Comparison of ENCODE assay signal across 19 cellular contexts in genomic region chr5:162078805-162079204, GRCh38. TPM values are rescaled to one million over a fixed set of nuclear protein-coding genes. Genes with fewer than 3 reads are reported as not detected.
DNase-seq lines count a peak whose midpoint lies in the region; ATAC-seq, FAIRE-seq and TF ChIP-seq lines count a peak whose summit lies in the region.
"Had no signal": no experiment of that assay in that cellular context is flagged by ENCODE, and none has a peak within 500 bp of the region (broad histone marks: within the 10 kb centered on the region; RNA-seq: fewer than 3 reads in every experiment).

No MANE protein-coding gene starts in this region.

- intact Hi-C loops in natural killer cell (cut with micrococcal nuclease): no loop called here

- CTCF ChIA-PET in WTC11 (lab: Charles Lee): no interaction called here

- POLR2A ChIA-PET in WTC11 (lab: Charles Lee): no interaction called here

- FAIRE-seq in A204.1 (lab: Jason Lieb, UNC) (peak; percentile 91), frontal cortex (lab: Jason Lieb, UNC) (peak; percentile 65)
- FAIRE-seq: GM12878, GM12892, GM18507 had no signal

- H3K27me3 Mint-ChIP-seq in WTC11 (ENCODE audit: low read depth): no peaks in the 10 kb centered on the region
- no peaks in the 10 kb centered on the region for H3K27me3 Mint-ChIP-seq in natural killer cell (ENCODE audit: low read depth in 2 of 2)
- H3K27me3 Mint-ChIP-seq: B cell; CD4-positive, alpha-beta T cell had no signal

- no peaks in the 10 kb centered on the region for H3K9me3 Mint-ChIP-seq in WTC11
- H3K9me3 Mint-ChIP-seq in natural killer cell: no peaks in the 10 kb centered on the region

- H3K4me3 Mint-ChIP-seq in WTC11 (no peak overlapping the region), natural killer cell (no peak overlapping the region)
- H3K4me3 Mint-ChIP-seq: B cell; CD4-positive, alpha-beta T cell; CD8-positive, alpha-beta T cell had no signal

- ATAC-seq in WTC11: no peak
- no peak for ATAC-seq in natural killer cell
- no peak for ATAC-seq in HG03460 (IDR thresholded peaks at IDR 0.05; ENCODE audit: unreplicated experiment)
- ATAC-seq: CD8-positive, alpha-beta T cell; GM12878 had no signal

- no peak for TF ChIP-seq CTCF in WTC11 (IDR thresholded peaks at IDR 0.05)
- TF ChIP-seq CTCF in natural killer cell (IDR thresholded peaks at IDR 0.05): no peak

- DNase-seq in WTC11 (ENCODE audit: low spot score) (no peak), frontal cortex (ENCODE audit: low spot score in 2 of 2) (no peak), natural killer cell (no peak), AG08396 (ENCODE audit: low spot score) (no peak)
- DNase-seq: ACHN; AML-193; Caco-2; Calu3; CD4-positive, alpha-beta T cell; CD8-positive, alpha-beta T cell; DMS79 treated with DMSO at 0.1 percent for 48 hours; GDM1 had no signal

- H3K36me3 Mint-ChIP-seq in WTC11: no peaks in the 10 kb centered on the region
- no peaks in the 10 kb centered on the region for H3K36me3 Mint-ChIP-seq in natural killer cell
- H3K36me3 Mint-ChIP-seq: CD8-positive, alpha-beta T cell had no signal

- H3K4me1 Mint-ChIP-seq in WTC11 (peaks cover 8% of the 10 kb centered on the region), natural killer cell (no peaks in the 10 kb centered on the region)
- H3K4me1 Mint-ChIP-seq: B cell had no signal

- no peak overlapping the region for H3K27ac Mint-ChIP-seq in WTC11
- H3K27ac Mint-ChIP-seq in natural killer cell: no peak overlapping the region
- H3K27ac Mint-ChIP-seq: B cell; CD4-positive, alpha-beta T cell; CD8-positive, alpha-beta T cell had no signal

TF ChIP-seq in WTC11, 78 proteins besides CTCF, POLR2A, EP300 and RAD21:
- TF ChIP-seq AFF4 (CRISPR knock-in tag; IDR thresholded peaks at IDR 0.05; ENCODE audit: borderline replicate concordance) (no peak), HMGA2 (CRISPR knock-in tag; IDR thresholded peaks at IDR 0.05) (peak; percentile 96)

RNA-seq across cellular contexts. Expression of gene GABRG2, which starts 11.2 kb away (rescaled TPM):
- total RNA-seq in WTC11 (2021) (3.4 to 4.0 TPM (median 3.7 TPM) in 3 replicates), frontal cortex (40.4 TPM), natural killer cell (1 to 10 TPM in 1 of 3 donors, not detected in 2; 1.0 TPM)
- total RNA-seq: A673; B cell; Calu3; CD4-positive, alpha-beta T cell; CD8-positive, alpha-beta T cell; GM12878 had no signal
